ENCODE assay signal across 15 cellular contexts in genomic region chr19:23382955-23383354, GRCh38. TPM values are rescaled to one million over a fixed set of nuclear protein-coding genes. Genes with fewer than 3 reads are reported as not detected.
DNase-seq lines count a peak whose midpoint lies in the region; ATAC-seq and TF ChIP-seq lines count a peak whose summit lies in the region.
"Had no signal": no experiment of that assay in that cellular context is flagged by ENCODE, and none has a peak within 500 bp of the region (broad histone marks: within the 10 kb centered on the region; RNA-seq: fewer than 3 reads in every experiment).

No MANE protein-coding gene starts in this region.

- no peak overlapping the region for H3K27ac Mint-ChIP-seq in activated naive CD8-positive, alpha-beta T cell
- no peak overlapping the region for H3K27ac Mint-ChIP-seq in activated naive CD8-positive, alpha-beta T cell treated with anti-CD3 and anti-CD28 coated beads, Interleukin-2, amount 50 U/mL, for 24 hours
- H3K27ac Mint-ChIP-seq in endothelial cell (ENCODE audit: unreplicated experiment) (no peak overlapping the region), type B pancreatic cell (no peak overlapping the region)

- no peak overlapping the region for H3K27ac ChIP-seq in HEK293 (ENCODE audit: extremely low read depth, low read depth, low read length)
- H3K27ac ChIP-seq: C4-2B, GM23248 had no signal

- H3K9me3 ChIP-seq in HEK293 (ENCODE audit: control insufficient read depth, insufficient read depth, low read depth, low read length) = no peaks in the 10 kb centered on the region

- CTCF ChIA-PET in HEK293 (lab: Yijun Ruan, JAX) = no interaction called here

- DNase-seq in activated naive CD8-positive, alpha-beta T cell treated with anti-CD3 and anti-CD28 coated beads, Interleukin-2, amount 50 U/mL, for 24 hours = no peak
- DNase-seq in endothelial cell (ENCODE audit: low spot score) (no peak), type B pancreatic cell (ENCODE audit: extremely low spot score, unreplicated experiment) (no peak), NCI-H2107 treated with DMSO at 0.1 percent for 48 hours (lab: John Stamatoyannopoulos, UW; ENCODE audit: unreplicated experiment) (no peak)
- DNase-seq in effector CD4-positive, alpha-beta T cell = no peak
- DNase-seq: 8988T; ACHN; CD4-positive, alpha-beta memory T cell; DMS79; GM23248 had no signal

- POLR2A ChIA-PET in HEK293 (lab: Yijun Ruan, JAX) = no interaction called here

- H3K4me1 Mint-ChIP-seq in activated naive CD8-positive, alpha-beta T cell (ENCODE audit: low read depth) = peaks cover 14% of the 10 kb centered on the region
- H3K4me1 Mint-ChIP-seq in activated naive CD8-positive, alpha-beta T cell treated with anti-CD3 and anti-CD28 coated beads, Interleukin-2, amount 50 U/mL, for 24 hours = peaks cover 24% of the 10 kb centered on the region
- H3K4me1 Mint-ChIP-seq in endothelial cell (ENCODE audit: unreplicated experiment) (no peaks in the 10 kb centered on the region), type B pancreatic cell (ENCODE audit: unreplicated experiment) (no peaks in the 10 kb centered on the region)

- H3K27me3 Mint-ChIP-seq in activated naive CD8-positive, alpha-beta T cell = no peaks in the 10 kb centered on the region
- H3K27me3 Mint-ChIP-seq in activated naive CD8-positive, alpha-beta T cell treated with anti-CD3 and anti-CD28 coated beads, Interleukin-2, amount 50 U/mL, for 24 hours = no peaks in the 10 kb centered on the region
- H3K27me3 Mint-ChIP-seq in endothelial cell (ENCODE audit: unreplicated experiment) = no peaks in the 10 kb centered on the region
- H3K27me3 Mint-ChIP-seq in type B pancreatic cell = no peaks in the 10 kb centered on the region
- H3K27me3 Mint-ChIP-seq: CD4-positive, alpha-beta memory T cell had no signal

- H3K36me3 ChIP-seq in HEK293 (ENCODE audit: control insufficient read depth in 2 of 2, insufficient read depth in 1 of 2, low read length in 2 of 2) = peaks cover 0 to 58% of the 10 kb centered on the region in 2 experiments; a peak in 1 of 3 replicates

- peaks cover 48% of the 10 kb centered on the region for H3K36me3 Mint-ChIP-seq in activated naive CD8-positive, alpha-beta T cell
- H3K36me3 Mint-ChIP-seq in activated naive CD8-positive, alpha-beta T cell treated with anti-CD3 and anti-CD28 coated beads, Interleukin-2, amount 50 U/mL, for 24 hours (ENCODE audit: low read depth) = peaks cover 92% of the 10 kb centered on the region
- H3K36me3 Mint-ChIP-seq in endothelial cell (ENCODE audit: low read depth, unreplicated experiment) (peaks cover 43% of the 10 kb centered on the region), type B pancreatic cell (peaks cover 66% of the 10 kb centered on the region)

- TF ChIP-seq CTCF in HEK293 (tag by site-specific recombination; IDR thresholded peaks at IDR 0.05) (no peak), endothelial cell (IDR thresholded peaks at IDR 0.05; ENCODE audit: unreplicated experiment) (no peak), type B pancreatic cell (conservative IDR thresholded peaks at IDR 0.05) (no peak)

- peak overlapping the region; percentile 46 for H3K4me3 Mint-ChIP-seq in activated naive CD8-positive, alpha-beta T cell
- H3K4me3 Mint-ChIP-seq in activated naive CD8-positive, alpha-beta T cell treated with anti-CD3 and anti-CD28 coated beads, Interleukin-2, amount 50 U/mL, for 24 hours = no peak overlapping the region
- H3K4me3 Mint-ChIP-seq in endothelial cell (ENCODE audit: unreplicated experiment) (peak overlapping the region; percentile 35), type B pancreatic cell (peak overlapping the region; percentile 38)

- H3K9me3 Mint-ChIP-seq in activated naive CD8-positive, alpha-beta T cell (ENCODE audit: low read depth) = peaks cover 32% of the 10 kb centered on the region
- H3K9me3 Mint-ChIP-seq in activated naive CD8-positive, alpha-beta T cell treated with anti-CD3 and anti-CD28 coated beads, Interleukin-2, amount 50 U/mL, for 24 hours = peaks cover 45% of the 10 kb centered on the region
- H3K9me3 Mint-ChIP-seq in endothelial cell (ENCODE audit: unreplicated experiment) = no peaks in the 10 kb centered on the region
- H3K9me3 Mint-ChIP-seq in type B pancreatic cell = peaks cover 21% of the 10 kb centered on the region

- ATAC-seq in activated naive CD8-positive, alpha-beta T cell treated with anti-CD3 and anti-CD28 coated beads, Interleukin-2, amount 50 U/mL, for 24 hours = no peak
- ATAC-seq: GM12878, HCT116 had no signal

- no peaks in the 10 kb centered on the region for H3K4me1 ChIP-seq in HEK293 (ENCODE audit: control insufficient read depth, insufficient read depth, low read length)

- no peak overlapping the region for H3K4me3 ChIP-seq in HEK293 (ENCODE audit: low read depth, low read length)
- H3K4me3 ChIP-seq: GM12878, GM23248 had no signal

TF ChIP-seq in HEK293, 187 proteins besides CTCF, POLR2A, EP300 and RAD21:
- no peak for TF ChIP-seq ZNF433 (tag by site-specific recombination; IDR thresholded peaks at IDR 0.05; ENCODE audit: low read depth)
- no peak for TF ChIP-seq KLF16 (tag by site-specific recombination; IDR thresholded peaks at IDR 0.05)
- TF ChIP-seq ZNF571 (tag by site-specific recombination; IDR thresholded peaks at IDR 0.05) = no peak
- peak; percentile 55 for TF ChIP-seq SETDB1 (IDR thresholded peaks at IDR 0.05; ENCODE audit: insufficient read length, low read length)
TF ChIP-seq in HEK293: peak in this region for 1.

RNA-seq across cellular contexts. Expression of gene ZNF91, which starts 12.3 kb away (rescaled TPM):
- 51.4 TPM for total RNA-seq in endothelial cell (ENCODE audit: unreplicated experiment)
- total RNA-seq in type B pancreatic cell (ENCODE audit: low replicate concordance) = 89.6 and 110 TPM in 2 replicates
